9 cellular contexts compared by ENCODE assay signal in the genomic region with DNA sequence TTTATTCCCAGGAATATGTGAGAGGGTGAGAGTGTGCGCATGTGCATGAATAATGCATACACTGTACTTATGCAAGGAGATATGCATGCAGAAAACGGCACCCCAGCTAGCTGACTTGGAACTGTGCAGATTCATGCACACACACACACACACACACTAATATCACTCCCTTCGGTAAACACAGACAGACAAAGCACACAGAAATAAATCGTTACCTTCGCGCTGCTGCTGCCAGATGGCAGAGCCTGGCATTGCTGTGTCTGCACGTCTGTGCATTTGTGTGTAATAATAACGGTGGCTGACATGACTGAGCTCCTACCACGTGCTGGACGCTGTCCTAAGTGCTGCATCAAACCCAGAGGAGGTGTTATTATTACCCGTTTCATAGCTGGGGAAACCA. TPM values are rescaled to one million over a fixed set of nuclear protein-coding genes. Genes with fewer than 3 reads are reported as not detected.
DNase-seq lines count a peak whose midpoint lies in the region; ATAC-seq and TF ChIP-seq lines count a peak whose summit lies in the region.
"Had no signal": no experiment of that assay in that cellular context is flagged by ENCODE, and none has a peak within 500 bp of the region (broad histone marks: within the 10 kb centered on the region; RNA-seq: fewer than 3 reads in every experiment).

No MANE protein-coding gene starts in this region.

- peaks cover 15 to 80% (median 22%) of the 10 kb centered on the region in 4 donors for H3K4me1 ChIP-seq in stomach

- no peak for ATAC-seq in GM19455 (IDR thresholded peaks at IDR 0.05; ENCODE audit: unreplicated experiment)

- intact Hi-C loops in stomach (cut with DNase I; ENCODE audit: low total_unique reads): no loop called here

- H3K4me3 ChIP-seq in retinal pigment epithelial cell (ENCODE audit: low read length): no peak overlapping the region
- H3K4me3 ChIP-seq in stomach: no peak overlapping the region

- H3K36me3 ChIP-seq in stomach: no peaks in the 10 kb centered on the region

- no peak overlapping the region for H3K4me3 Mint-ChIP-seq in chondrocyte (ENCODE audit: unreplicated experiment)

- 14 to 33% (median 21%) methylated on average over 11 of the region's 11 CpGs for WGBS in stomach, 5 donors

- no peak overlapping the region for H3K27ac ChIP-seq in stomach

- DNase-seq in NCI-H1436 (lab: John Stamatoyannopoulos, UW) (peak; percentile 12), NCI-H1436 treated with DMSO at 0.1 percent for 48 hours (lab: John Stamatoyannopoulos, UW) (no peak), NCI-H2196 treated with DMSO at 0.1 percent for 48 hours (lab: John Stamatoyannopoulos, UW; ENCODE audit: unreplicated experiment) (peak; percentile 48), chondrocyte (ENCODE audit: low spot score) (no peak), retinal pigment epithelial cell (ENCODE audit: low read depth) (no peak), stomach (no peak), GF-D8 (lab: John Stamatoyannopoulos, UW) (no peak)
- DNase-seq: 8988T had no signal

- no peaks in the 10 kb centered on the region for H3K9me3 ChIP-seq in stomach

- H3K27me3 Mint-ChIP-seq in chondrocyte (ENCODE audit: low read depth): peaks cover 4% of the 10 kb centered on the region

- no peaks in the 10 kb centered on the region for H3K36me3 Mint-ChIP-seq in chondrocyte (ENCODE audit: low read depth)

- TF ChIP-seq EP300 in stomach (IDR thresholded peaks at IDR 0.05): no peak

- TF ChIP-seq CTCF in chondrocyte (IDR thresholded peaks at IDR 0.05) (peak; percentile 59), retinal pigment epithelial cell (conservative IDR thresholded peaks at IDR 0.05; ENCODE audit: low read depth, low read length) (peak; percentile 7), stomach (IDR thresholded peaks at IDR 0.05) (no peak)

- H3K27ac Mint-ChIP-seq in chondrocyte (ENCODE audit: unreplicated experiment): no peak overlapping the region

- peaks cover 52% of the 10 kb centered on the region for H3K4me1 Mint-ChIP-seq in chondrocyte (ENCODE audit: low read depth)

- H3K27me3 ChIP-seq in stomach: no peaks in the 10 kb centered on the region

- no peak for TF ChIP-seq POLR2A in stomach (IDR thresholded peaks at IDR 0.05)

- H3K9me3 Mint-ChIP-seq in chondrocyte (ENCODE audit: low read depth): no peaks in the 10 kb centered on the region

RNA-seq across cellular contexts. Expression of a gene that starts 36.8 kb away (rescaled TPM):
- total RNA-seq in chondrocyte (3.0 to 5.0 TPM (median 3.3 TPM) in 3 replicates), stomach (10 to 100 TPM in 3 of 5 donors, 1 to 10 TPM in 2; 9.0 to 25.2 (median 19.3) TPM)
- polyA plus RNA-seq in stomach: 10 to 100 TPM in 2 of 3 donors, 1 to 10 TPM in 1; 5.2 to 17.4 (median 15.7) TPM

Comparison
In these comparisons a context has a peak if more than half of its experiments do, and no peak if none do; other contexts are left out.
1. DNase-seq: peak in NCI-H1436 (single experiment) and NCI-H2196 treated with DMSO at 0.1 percent for 48 hours (single experiment); none in NCI-H1436 treated with DMSO at 0.1 percent for 48 hours (single experiment), chondrocyte (single experiment), retinal pigment epithelial cell (single experiment), stomach (single experiment) and GF-D8 (single experiment).
2. CTCF ChIP-seq: peak in chondrocyte (single experiment) and retinal pigment epithelial cell (single experiment); none in stomach (0 of 7).